In genomic region chr5:140550147-140551079, GRCh38 we compare ENCODE assay signal across 13 cellular contexts. TPM values are rescaled to one million over a fixed set of nuclear protein-coding genes. Genes with fewer than 3 reads are reported as not detected.
DNase-seq lines count a peak whose midpoint lies in the region; ATAC-seq and TF ChIP-seq lines count a peak whose summit lies in the region.
"Had no signal": no experiment of that assay in that cellular context is flagged by ENCODE, and none has a peak within 500 bp of the region (broad histone marks: within the 10 kb centered on the region; RNA-seq: fewer than 3 reads in every experiment).

No MANE protein-coding gene starts in this region.

- intact Hi-C loops in PC-3 (cut with micrococcal nuclease) = no loop called here
- intact Hi-C loops in prostate gland (cut with DNase I) = no loop called here

- H3K4me1 Mint-ChIP-seq in endothelial cell (ENCODE audit: unreplicated experiment) = peaks cover 37% of the 10 kb centered on the region

- H3K79me2 ChIP-seq in PC-3 (ENCODE audit: low read length) = peaks cover 27% of the 10 kb centered on the region

- peaks cover 36% of the 10 kb centered on the region for H3K36me3 Mint-ChIP-seq in endothelial cell (ENCODE audit: low read depth, unreplicated experiment)

- peaks cover 49 to 78% (median 66%) of the 10 kb centered on the region in 11 experiments for H3K36me3 ChIP-seq in BLaER1 treated with 17β-estradiol and CSF1 and Interleukin-3, amounts not matched to agents 10 nM and 100 nM
- peaks cover 22% of the 10 kb centered on the region; the same call in 1 of the 2 replicates for H3K36me3 ChIP-seq in PC-3 (ENCODE audit: low read depth, low read length)
- peaks cover 0 to 5% of the 10 kb centered on the region in 2 donors for H3K36me3 ChIP-seq in prostate gland

- peak overlapping the region; percentile 57 for H3K27ac Mint-ChIP-seq in endothelial cell (ENCODE audit: unreplicated experiment)

- peaks cover 0 to 78% (median 6%) of the 10 kb centered on the region in 11 experiments; a peak in 10 of 22 replicates for H4K20me1 ChIP-seq in BLaER1 treated with 17β-estradiol and CSF1 and Interleukin-3, amounts not matched to agents 10 nM and 100 nM
- H4K20me1 ChIP-seq in PC-3 (ENCODE audit: low read length) = no peaks in the 10 kb centered on the region

- peak overlapping the region in 6 of 11 experiments; percentile 24 to 90 (median 78); a peak in 8 of 22 replicates for H3K9ac ChIP-seq in BLaER1 treated with 17β-estradiol and CSF1 and Interleukin-3, amounts not matched to agents 10 nM and 100 nM
- H3K9ac ChIP-seq in PC-3 (ENCODE audit: low read length) = no peak overlapping the region

- H3K27me3 ChIP-seq in BLaER1 treated with 17β-estradiol and CSF1 and Interleukin-3, amounts not matched to agents 10 nM and 100 nM = no peaks in the 10 kb centered on the region
- H3K27me3 ChIP-seq in PC-3 (ENCODE audit: low read length) (no peaks in the 10 kb centered on the region), prostate gland (replicated peaks; ENCODE audit: insufficient read depth) (no peaks in the 10 kb centered on the region)

- CTCF ChIA-PET in PC-3 (lab: Charles Lee) = no interaction called here

- H3K4me1 ChIP-seq in BLaER1 treated with 17β-estradiol and CSF1 and Interleukin-3, amounts not matched to agents 10 nM and 100 nM = peaks cover 48 to 99% (median 83%) of the 10 kb centered on the region in 10 experiments
- peaks cover 30% of the 10 kb centered on the region for H3K4me1 ChIP-seq in PC-3 (ENCODE audit: insufficient read depth, low read length)
- H3K4me1 ChIP-seq in prostate gland (replicated peaks) = peaks cover 21% of the 10 kb centered on the region

- TF ChIP-seq POLR2A in prostate gland (IDR thresholded peaks at IDR 0.05) (no peak), GM18505 (IDR thresholded peaks at IDR 0.05; ENCODE audit: borderline replicate concordance, extremely low read depth, insufficient read depth, insufficient read length) (no peak)

- H3K9me3 ChIP-seq in BLaER1 treated with 17β-estradiol and CSF1 and Interleukin-3, amounts not matched to agents 10 nM and 100 nM (replicated peaks in 1 of 11) = no peaks in the 10 kb centered on the region
- H3K9me3 ChIP-seq in PC-3 (ENCODE audit: low read length) (no peaks in the 10 kb centered on the region), prostate gland (no peaks in the 10 kb centered on the region)

- H3K27ac ChIP-seq in BLaER1 treated with 17β-estradiol and CSF1 and Interleukin-3, amounts not matched to agents 10 nM and 100 nM = peak overlapping the region in 10 of 11 experiments; percentile 51 to 92 (median 88); a peak in 19 of 22 replicates
- H3K27ac ChIP-seq in PC-3 (ENCODE audit: low read length) = no peak overlapping the region
- H3K27ac ChIP-seq in prostate gland = peak overlapping the region in 1 of 2 donors; percentile 97

- no peak for TF ChIP-seq CTCF in PC-3 (conservative IDR thresholded peaks at IDR 0.05; ENCODE audit: low read depth, low read length)
- no peak for TF ChIP-seq CTCF in endothelial cell (IDR thresholded peaks at IDR 0.05; ENCODE audit: unreplicated experiment)
- TF ChIP-seq CTCF in prostate gland (IDR thresholded peaks at IDR 0.05) = no peak

- no peaks in the 10 kb centered on the region for H3F3A ChIP-seq in PC-3 (ENCODE audit: low read length, unreplicated experiment)

- H3K4me2 ChIP-seq in BLaER1 treated with 17β-estradiol and CSF1 and Interleukin-3, amounts not matched to agents 10 nM and 100 nM = peak overlapping the region in 8 of 11 experiments; percentile 86 to 98 (median 94); a peak in 16 of 22 replicates
- no peak overlapping the region for H3K4me2 ChIP-seq in PC-3 (ENCODE audit: low read length)

- ATAC-seq in PC-3 (no peak), HG03457 (IDR thresholded peaks at IDR 0.05; ENCODE audit: unreplicated experiment) (no peak), GM18505 (IDR thresholded peaks at IDR 0.05; ENCODE audit: unreplicated experiment) (no peak)

- peaks cover 6% of the 10 kb centered on the region for H3K27me3 Mint-ChIP-seq in endothelial cell (ENCODE audit: unreplicated experiment)

- no peaks in the 10 kb centered on the region for H3K9me2 ChIP-seq in PC-3 (replicated peaks; ENCODE audit: low read length)

- peak overlapping the region in 3 of 10 experiments; percentile 5 to 84 (median 52); a peak in 5 of 20 replicates for H3K4me3 ChIP-seq in BLaER1 treated with 17β-estradiol and CSF1 and Interleukin-3, amounts not matched to agents 10 nM and 100 nM
- H3K4me3 ChIP-seq in PC-3 (ENCODE audit: low read length) (no peak overlapping the region), prostate gland (no peak overlapping the region)

- no peak for DNase-seq in PC-3
- DNase-seq in endothelial cell (ENCODE audit: low spot score) = no peak
- peak; percentile 3 for DNase-seq in prostate gland (ENCODE audit: low spot score)
- no peak for DNase-seq in NCI-H1436 treated with DMSO at 0.1 percent for 48 hours (lab: John Stamatoyannopoulos, UW)
- DNase-seq in OCI-M2 (lab: John Stamatoyannopoulos, UW; ENCODE audit: unreplicated experiment) = no peak
- DNase-seq: activated gamma-delta T cell treated with Interleukin-2 at 50 U/mL for 16 hours; NCI-H774; stimulated activated CD4-positive, alpha-beta T cell treated with anti-CD3 and anti-CD28 coated beads, Interleukin-15, amount 100 ng/mL, for 24 hours; T-helper 9 cell; trophoblast cell had no signal

- no peaks in the 10 kb centered on the region for H3K9me3 Mint-ChIP-seq in endothelial cell (ENCODE audit: unreplicated experiment)

- no peak overlapping the region for H2AFZ ChIP-seq in PC-3 (ENCODE audit: low read length)

- POLR2A ChIA-PET in PC-3 (lab: Charles Lee; ENCODE audit: unreplicated experiment) = interaction anchor here (0.6 kb wide), 1 partner anchor 15 kb away, joined by 4 read pairs; no protein-coding TSS in a partner anchor

- 85% methylated on average over 11 of the region's 11 CpGs for WGBS in prostate gland

- H3K4me3 Mint-ChIP-seq in endothelial cell (ENCODE audit: unreplicated experiment) = peak overlapping the region; percentile 81

- BruUV-seq in PC-3 (replicated peaks; lab: Mats Ljungman, UMichigan) = TSS peak; percentile 0

RNA-seq across cellular contexts. Expression of gene EIF4EBP3, which starts 3.0 kb away (rescaled TPM):
- total RNA-seq in PC-3 (2014; rRNA removed) (not detected in 2 replicates), endothelial cell (ENCODE audit: unreplicated experiment) (16.4 TPM), prostate gland (10 to 100 TPM; 28.3 to 41.4 TPM)

RNA-seq across cellular contexts. Expression of gene SRA1, which starts 6.9 kb away (rescaled TPM):
- 48.6 and 55.8 TPM in 2 replicates for total RNA-seq in PC-3 (2014; rRNA removed)
- total RNA-seq in endothelial cell (ENCODE audit: unreplicated experiment) = 17.1 TPM
- total RNA-seq in prostate gland = 10 to 100 TPM; 31.6 to 33.6 TPM

RNA-seq across cellular contexts. Expression of gene APBB3, which starts 14.0 kb away (rescaled TPM):
- total RNA-seq in PC-3 (2014; rRNA removed) (11.4 and 13.6 TPM in 2 replicates), endothelial cell (ENCODE audit: unreplicated experiment) (24.6 TPM), prostate gland (10 to 100 TPM; 23.7 to 70.7 TPM)

RNA-seq across cellular contexts. Expression of gene SLC35A4, which starts 14.2 kb away (rescaled TPM):
- total RNA-seq in PC-3 (2014; rRNA removed) = 25.0 and 29.1 TPM in 2 replicates
- 91.2 TPM for total RNA-seq in endothelial cell (ENCODE audit: unreplicated experiment)
- 100 to 1,000 TPM in 1 of 2 donors, 10 to 100 TPM in 1; 61.8 to 107 TPM for total RNA-seq in prostate gland

Comparison
In these comparisons a context has a peak if more than half of its experiments do, and no peak if none do; other contexts are left out.
1. RNA of gene EIF4EBP3, which starts 3.0 kb away (total RNA-seq): 28.3 to 41.4 TPM in prostate gland and 16.4 TPM in endothelial cell (single experiment); not detected in PC-3; every median in the first group is over 10 times any median in the second.